26 cellular contexts compared by ENCODE assay signal in genomic region chr12:1464925-1465324, GRCh38.
"Had no signal": no experiment of that assay in that cellular context is flagged by ENCODE, and none has a peak within 500 bp of the region (broad histone marks: within the 10 kb centered on the region; RNA-seq: fewer than 3 reads in every experiment).

No MANE protein-coding gene starts in this region.

- H3K9me3 ChIP-seq: MG63 had no signal

- H3K27me3 Mint-ChIP-seq: activated CD8-positive, alpha-beta memory T cell treated with anti-CD3 and anti-CD28 coated beads, Interleukin-2, amount 10 ng/mL, durations not matched to agents 7 days and 5 days; activated naive CD8-positive, alpha-beta T cell; activated T-cell treated with anti-CD3 and anti-CD28 coated beads, Interleukin-2, amount 50 U/mL, for 24 hours had no signal

- H3K27me3 ChIP-seq: brain microvascular endothelial cell, cardiac muscle cell, MG63 had no signal

- H3K27ac Mint-ChIP-seq: activated CD8-positive, alpha-beta memory T cell treated with anti-CD3 and anti-CD28 coated beads, Interleukin-2, amount 10 ng/mL, durations not matched to agents 7 days and 5 days; activated naive CD4-positive, alpha-beta T cell treated with anti-CD3 and anti-CD28 coated beads for 36 hours; activated naive CD8-positive, alpha-beta T cell; activated T-cell treated with anti-CD3 and anti-CD28 coated beads, Interleukin-2, amount 50 U/mL, for 24 hours; T-helper 1 cell treated with Interleukin-12 subunit alpha and Interleukin-12 subunit beta and Interleukin-4 antibody, amounts not matched to agents 30 μg/mL and 1 μg/mL, for 36 hours; WTC11 had no signal

- H3K36me3 ChIP-seq: brain microvascular endothelial cell, cardiac muscle cell had no signal

- H3K27ac ChIP-seq: brain microvascular endothelial cell, cardiac muscle cell, SK-N-MC had no signal

- ATAC-seq: activated CD8-positive, alpha-beta memory T cell treated with anti-CD3 and anti-CD28 coated beads, Interleukin-2, amount 10 ng/mL, durations not matched to agents 7 days and 5 days; Panc1; Right ventricle myocardium inferior; WTC11 had no signal

- H3K4me3 ChIP-seq: cardiac muscle cell, MG63, SK-N-MC had no signal

- H3K4me3 Mint-ChIP-seq: activated CD8-positive, alpha-beta memory T cell treated with anti-CD3 and anti-CD28 coated beads, Interleukin-2, amount 10 ng/mL, durations not matched to agents 7 days and 5 days; activated naive CD4-positive, alpha-beta T cell treated with anti-CD3 and anti-CD28 coated beads for 36 hours; activated naive CD8-positive, alpha-beta T cell; activated T-cell treated with anti-CD3 and anti-CD28 coated beads, Interleukin-2, amount 50 U/mL, for 24 hours; T-helper 1 cell treated with Interleukin-12 subunit alpha and Interleukin-12 subunit beta and Interleukin-4 antibody, amounts not matched to agents 30 μg/mL and 1 μg/mL, for 36 hours; WTC11 had no signal

- DNase-seq: activated CD4-positive, alpha-beta T cell treated with anti-CD3 and anti-CD28 coated beads for 48 hours; activated CD4-positive, alpha-beta T cell treated with anti-CD3 and anti-CD28 coated beads, Interleukin-2, amount 50 U/mL, for 48 hours; activated CD4-positive, CD25-positive, alpha-beta regulatory T cell treated with anti-CD3 and anti-CD28 coated beads, Interleukin-2, amount 50 U/mL, for 72 hours; activated CD8-positive, alpha-beta memory T cell treated with anti-CD3 and anti-CD28 coated beads, Interleukin-2, amount 10 ng/mL, durations not matched to agents 7 days and 5 days; activated effector memory CD4-positive, alpha-beta T cell treated with anti-CD3 and anti-CD28 coated beads, Interleukin-2, amount 50 U/mL, for 16 hours; activated naive CD4-positive, alpha-beta T cell treated with anti-CD3 and anti-CD28 coated beads for 36 hours; activated T-cell treated with anti-CD3 and anti-CD28 coated beads, Interleukin-2, amount 50 U/mL, for 24 hours; brain microvascular endothelial cell; MG63; MV-4-11; NCI-H1092 treated with DMSO at 0.1 percent for 48 hours; NCI-H1417 treated with DMSO at 0.1 percent for 48 hours; NCI-H1694 treated with DMSO at 0.1 percent for 48 hours; NCI-H2029 treated with DMSO at 0.1 percent for 48 hours; NCI-H226; NCI-H526; NCI-H82; OCI-M1; RPMI8226 had no signal

- H3K9me3 Mint-ChIP-seq: activated naive CD4-positive, alpha-beta T cell treated with anti-CD3 and anti-CD28 coated beads for 36 hours; activated T-cell treated with anti-CD3 and anti-CD28 coated beads, Interleukin-2, amount 50 U/mL, for 24 hours had no signal
